Comparison of ENCODE assay signal across 27 cellular contexts in the genomic region with DNA sequence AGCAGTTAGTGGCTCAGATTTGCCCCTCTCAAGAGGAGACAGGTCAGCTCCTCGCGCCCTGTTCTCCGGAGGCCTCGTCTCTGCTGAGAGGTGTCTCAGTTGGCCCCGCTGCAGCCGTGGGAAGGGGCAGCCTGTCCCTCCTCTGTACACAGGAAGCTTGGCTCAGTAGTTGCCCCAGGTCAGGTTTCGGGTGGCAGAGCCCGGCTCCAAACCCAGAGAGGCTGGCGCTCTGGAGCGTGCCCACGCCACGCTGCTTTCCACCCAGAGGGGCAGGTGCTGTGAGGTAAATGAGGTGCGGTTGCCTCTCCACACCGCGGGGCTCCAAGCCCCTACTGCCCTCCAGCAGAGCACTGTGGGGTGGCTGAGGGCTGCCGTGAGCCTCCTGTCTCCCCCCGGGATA. TPM values are rescaled to one million over a fixed set of nuclear protein-coding genes. Genes with fewer than 3 reads are reported as not detected.
A peak's percentile ranks its signal among the peaks of the same experiment; 100 is the strongest.
DNase-seq lines count a peak whose midpoint lies in the region; FAIRE-seq and TF ChIP-seq lines count a peak whose summit lies in the region.
"Had no signal": no experiment of that assay in that cellular context is flagged by ENCODE, and none has a peak within 500 bp of the region (broad histone marks: within the 10 kb centered on the region; RNA-seq: fewer than 3 reads in every experiment).

No MANE protein-coding gene starts in this region.

- WGBS in ovary, 3 donors = 95% methylated on average over 17 of the region's 17 CpGs

- peaks cover 71 to 90% of the 10 kb centered on the region in 2 donors for H3K36me3 Mint-ChIP-seq in CD14-positive monocyte

- no peaks in the 10 kb centered on the region for H3K9me3 ChIP-seq in kidney (ENCODE audit: control insufficient read depth in 1 of 2, low read length in 2 of 2)
- no peaks in the 10 kb centered on the region for H3K9me3 ChIP-seq in ovary
- H3K9me3 ChIP-seq: A549, mucosa of descending colon, sigmoid colon, SJSA1, upper lobe of left lung had no signal

- H3K4me3 ChIP-seq in kidney (ENCODE audit: low read length in 2 of 2) (no peak overlapping the region), ovary (no peak overlapping the region)
- H3K4me3 ChIP-seq: A549, GM23248, mucosa of descending colon, sigmoid colon, SJSA1, upper lobe of left lung had no signal

- peak; percentile 15 for DNase-seq in activated T-cell treated with anti-CD3 and anti-CD28 coated beads, Interleukin-2, amount 50 U/mL, for 1 hour
- DNase-seq in activated T-cell treated with anti-CD3 and anti-CD28 coated beads for 4 hours (no peak), NCI-H69 (lab: John Stamatoyannopoulos, UW) (peak; percentile 23), kidney (peak; percentile 59), CD14-positive monocyte (ENCODE audit: low spot score) (no peak), NCI-H2171 treated with DMSO at 0.1 percent for 48 hours (lab: John Stamatoyannopoulos, UW) (no peak), ovary (no peak)
- peak; percentile 20 for DNase-seq in stimulated activated CD8-positive, alpha-beta memory T cell treated with anti-CD3 and anti-CD28 coated beads, Interleukin-4, amount 100 ng/mL, for 48 hours
- DNase-seq: aorta; GM23248; NCI-H1436 treated with DMSO at 0.1 percent for 48 hours; NCI-H2171; NCI-H524 treated with DMSO at 0.1 percent for 48 hours; sigmoid colon; stimulated activated CD4-positive, alpha-beta T cell treated with anti-CD3 and anti-CD28 coated beads, Interleukin-15, amount 100 ng/mL, for 24 hours had no signal

- H3K9ac ChIP-seq in kidney (ENCODE audit: low read length in 2 of 2) = no peak overlapping the region
- H3K9ac ChIP-seq: GM23248, KMS-11 had no signal

- no peak overlapping the region for H3K4me3 Mint-ChIP-seq in CD14-positive monocyte
- H3K4me3 Mint-ChIP-seq: activated CD8-positive, alpha-beta T cell treated with anti-CD3 and anti-CD28 coated beads, Interleukin-2, amount 10 ng/mL, durations not matched to agents 7 days and 5 days; activated naive CD4-positive, alpha-beta T cell treated with anti-CD3 and anti-CD28 coated beads, Interleukin-2, amount 50 U/mL, for 24 hours; activated T-helper 17 cell treated with anti-CD3 and anti-CD28 coated beads, Interleukin-2, amount 50 U/mL, for 72 hours; central memory CD8-positive, alpha-beta T cell had no signal

- peaks cover 13% of the 10 kb centered on the region for H3K4me1 Mint-ChIP-seq in CD14-positive monocyte

- intact Hi-C loops in kidney (cut with DNase I) (no loop called here), CD14-positive monocyte (cut with micrococcal nuclease) (no loop called here), ovary (cut with DNase I) (no loop called here)

- no peak for TF ChIP-seq CTCF in kidney (IDR thresholded peaks at IDR 0.05; ENCODE audit: borderline replicate concordance, extremely low read depth, insufficient read depth)
- no peak for TF ChIP-seq CTCF in CD14-positive monocyte (IDR thresholded peaks at IDR 0.05)
- TF ChIP-seq CTCF in ovary (IDR thresholded peaks at IDR 0.05) = no peak

- peaks cover 0 to 2% (median 0%) of the 10 kb centered on the region in 3 donors for H3K27me3 Mint-ChIP-seq in CD14-positive monocyte (ENCODE audit: low read depth in 3 of 3)
- H3K27me3 Mint-ChIP-seq: activated naive CD4-positive, alpha-beta T cell treated with anti-CD3 and anti-CD28 coated beads, Interleukin-2, amount 50 U/mL, for 24 hours; activated T-helper 17 cell treated with anti-CD3 and anti-CD28 coated beads, Interleukin-2, amount 50 U/mL, for 72 hours; CD8-positive, alpha-beta memory T cell; central memory CD8-positive, alpha-beta T cell had no signal

- H3K27ac ChIP-seq in kidney (ENCODE audit: low read depth in 2 of 2, low read length in 2 of 2) (no peak overlapping the region), ovary (no peak overlapping the region)
- H3K27ac ChIP-seq: A549, GM23248, KMS-11, sigmoid colon, SJSA1, upper lobe of left lung had no signal

- TF ChIP-seq EP300 in ovary (IDR thresholded peaks at IDR 0.05) = no peak

- TF ChIP-seq POLR2A in ovary (IDR thresholded peaks at IDR 0.05) = no peak

- no peak for FAIRE-seq in kidney (lab: Jason Lieb, UNC)
- FAIRE-seq: A549, TTC549 had no signal

- no peaks in the 10 kb centered on the region for H3K9me3 Mint-ChIP-seq in CD14-positive monocyte
- H3K9me3 Mint-ChIP-seq: activated naive CD4-positive, alpha-beta T cell treated with anti-CD3 and anti-CD28 coated beads, Interleukin-2, amount 50 U/mL, for 24 hours; activated T-helper 17 cell treated with anti-CD3 and anti-CD28 coated beads, Interleukin-2, amount 50 U/mL, for 72 hours; nephron progenitor cell had no signal

- peak overlapping the region in 2 of 7 donors; percentile 36 to 51 for H3K27ac Mint-ChIP-seq in CD14-positive monocyte
- H3K27ac Mint-ChIP-seq: activated naive CD4-positive, alpha-beta T cell treated with anti-CD3 and anti-CD28 coated beads, Interleukin-2, amount 50 U/mL, for 24 hours had no signal

- H3K4me1 ChIP-seq in kidney (ENCODE audit: control insufficient read depth in 1 of 2, insufficient read depth in 1 of 2, low read depth in 1 of 2, low read length in 2 of 2) (peaks cover 7 to 21% of the 10 kb centered on the region in 2 donors), ovary (ENCODE audit: insufficient read depth) (peaks cover 37% of the 10 kb centered on the region)

- H3K36me3 ChIP-seq in kidney (ENCODE audit: control insufficient read depth in 1 of 2, insufficient read depth in 2 of 2, low read length in 2 of 2) (peaks cover 6 to 7% of the 10 kb centered on the region in 2 donors), ovary (no peaks in the 10 kb centered on the region)

- no peaks in the 10 kb centered on the region for H3K27me3 ChIP-seq in ovary
- H3K27me3 ChIP-seq: sigmoid colon, SJSA1, upper lobe of left lung had no signal

RNA-seq across cellular contexts. Expression of a gene that starts 16.0 kb away (rescaled TPM):
- total RNA-seq in kidney (145 TPM), ovary (100 to 1,000 TPM in 4 of 7 donors, 10 to 100 TPM in 3; 50.0 to 115 (median 102) TPM)
- polyA plus RNA-seq in kidney (ENCODE audit: insufficient read depth, low read depth, low replicate concordance) (406 TPM), CD14-positive monocyte (100 to 1,000 TPM; 286 to 287 TPM), ovary (100 to 1,000 TPM; 114 to 217 TPM)

RNA-seq across cellular contexts. Expression of a gene that starts 21.3 kb away (rescaled TPM):
- total RNA-seq in kidney (16.0 TPM), ovary (1 to 10 TPM; 1.7 to 7.8 (median 2.5) TPM)
- polyA plus RNA-seq in kidney (ENCODE audit: insufficient read depth, low read depth, low replicate concordance) (3.1 TPM), CD14-positive monocyte (10 to 100 TPM; 14.6 to 14.8 TPM), ovary (1 to 10 TPM; 1.9 to 3.3 TPM)

Comparison
In these comparisons a context has a peak if more than half of its experiments do, and no peak if none do; other contexts are left out.
1. DNase-seq: peak in activated T-cell treated with anti-CD3 and anti-CD28 coated beads, Interleukin-2, amount 50 U/mL, for 1 hour (single experiment), NCI-H69 (single experiment), kidney (single experiment) and stimulated activated CD8-positive, alpha-beta memory T cell treated with anti-CD3 and anti-CD28 coated beads, Interleukin-4, amount 100 ng/mL, for 48 hours (single experiment); none in activated T-cell treated with anti-CD3 and anti-CD28 coated beads for 4 hours (single experiment), CD14-positive monocyte (single experiment), NCI-H2171 treated with DMSO at 0.1 percent for 48 hours (single experiment) and ovary (0 of 5).